ENCODE assay signal across 11 cellular contexts in the genomic region with DNA sequence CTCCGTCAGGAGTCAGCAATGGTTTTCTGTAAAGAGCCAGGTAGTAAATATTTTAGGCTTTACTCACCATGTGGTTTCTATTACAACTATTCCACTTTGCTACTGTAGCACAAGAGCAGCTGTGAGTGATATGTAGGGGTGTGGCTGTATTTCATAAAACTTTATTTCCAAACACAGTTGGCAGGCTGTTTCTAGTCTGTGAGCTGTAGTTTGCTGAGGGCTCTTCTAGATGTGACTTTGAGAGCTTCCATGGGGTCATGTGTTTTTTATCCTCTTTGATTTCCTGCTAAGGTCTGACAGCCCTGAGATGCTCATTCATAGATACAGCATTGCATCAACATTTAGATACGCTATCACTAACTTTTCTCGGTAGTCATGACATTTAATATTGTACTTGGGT.
A peak's percentile ranks its signal among the peaks of the same experiment; 100 is the strongest.
DNase-seq lines count a peak whose midpoint lies in the region; ATAC-seq and TF ChIP-seq lines count a peak whose summit lies in the region.
"Had no signal": no experiment of that assay in that cellular context is flagged by ENCODE, and none has a peak within 500 bp of the region (broad histone marks: within the 10 kb centered on the region; RNA-seq: fewer than 3 reads in every experiment).

No MANE protein-coding gene starts in this region.

- TF ChIP-seq CTCF in BE2C (IDR thresholded peaks at IDR 0.05; ENCODE audit: low read depth, low read length) (no peak), brain microvascular endothelial cell (IDR thresholded peaks at IDR 0.05; ENCODE audit: low read depth, low read length, missing control alignments) (no peak), lower lobe of right lung (IDR thresholded peaks at IDR 0.05) (no peak)

- H3K9me3 ChIP-seq in BE2C (no peaks in the 10 kb centered on the region), HUES48 (ENCODE audit: control insufficient read depth, insufficient read depth, low read length) (no peaks in the 10 kb centered on the region), lower lobe of right lung (no peaks in the 10 kb centered on the region)

- no peak overlapping the region for H3K9ac ChIP-seq in HUES48 (ENCODE audit: low read depth, low read length)

- H3K27me3 ChIP-seq in BE2C (no peaks in the 10 kb centered on the region), HUES48 (ENCODE audit: control insufficient read depth, insufficient read depth, low read length) (no peaks in the 10 kb centered on the region), brain microvascular endothelial cell (replicated peaks) (no peaks in the 10 kb centered on the region), lower lobe of right lung (ENCODE audit: low read depth) (no peaks in the 10 kb centered on the region)

- ATAC-seq in lower lobe of right lung = peak; percentile 72 to 81
- ATAC-seq in Right ventricle myocardium superior (ENCODE audit: poor library complexity) = no peak
- ATAC-seq in HG02970 (IDR thresholded peaks at IDR 0.05; ENCODE audit: low FRiP score, unreplicated experiment) = no peak
- ATAC-seq: natural killer cell had no signal

- H3K27ac ChIP-seq in HUES48 (ENCODE audit: low read depth, low read length) = peak overlapping the region; percentile 46
- H3K27ac ChIP-seq in brain microvascular endothelial cell = no peak overlapping the region
- H3K27ac ChIP-seq in lower lobe of right lung = no peak overlapping the region

- in situ Hi-C loops in brain microvascular endothelial cell (cut with HindIII; ENCODE audit: low pct_ligation_motif_present, low sequenced_read_pairs) = no loop called here

- H3K4me3 ChIP-seq in BE2C (ENCODE audit: low read depth, low read length) = peak overlapping the region; percentile 10; the same call in 1 of the 2 replicates
- no peak overlapping the region for H3K4me3 ChIP-seq in HUES48 (ENCODE audit: low read depth, low read length)
- no peak overlapping the region for H3K4me3 ChIP-seq in brain microvascular endothelial cell (ENCODE audit: low read depth, low read length)
- H3K4me3 ChIP-seq in lower lobe of right lung = no peak overlapping the region

- DNase-seq in BE2C = peak; percentile 38
- DNase-seq in brain microvascular endothelial cell = peak; percentile 37
- DNase-seq in lower lobe of right lung = no peak
- no peak for DNase-seq in AG08396 (ENCODE audit: low spot score)
- no peak for DNase-seq in NCI-H2081 (lab: John Stamatoyannopoulos, UW)
- no peak for DNase-seq in Right ventricle myocardium superior
- DNase-seq: CD4-positive, alpha-beta T cell; hippocampal formation; natural killer cell had no signal

- no peaks in the 10 kb centered on the region for H3K36me3 ChIP-seq in BE2C
- no peaks in the 10 kb centered on the region for H3K36me3 ChIP-seq in HUES48 (ENCODE audit: control insufficient read depth, insufficient read depth, low read length)
- no peaks in the 10 kb centered on the region for H3K36me3 ChIP-seq in brain microvascular endothelial cell (replicated peaks)
- H3K36me3 ChIP-seq in lower lobe of right lung = no peaks in the 10 kb centered on the region

- intact Hi-C loops in lower lobe of right lung (cut with DNase I) = no loop called here
- intact Hi-C loops in Right ventricle myocardium superior (cut with DNase I) = no loop called here

- H3K4me1 ChIP-seq in BE2C (peaks cover 16% of the 10 kb centered on the region), HUES48 (ENCODE audit: control insufficient read depth, insufficient read depth, low read length) (peaks cover 21% of the 10 kb centered on the region; the same call in 1 of the 2 replicates), lower lobe of right lung (no peaks in the 10 kb centered on the region)

Comparison
In these comparisons a context has a peak if more than half of its experiments do, and no peak if none do; other contexts are left out.
1. DNase-seq: peak in BE2C (single experiment) and brain microvascular endothelial cell (single experiment); none in lower lobe of right lung (single experiment), AG08396 (single experiment), NCI-H2081 (0 of 2) and Right ventricle myocardium superior (single experiment).
2. ATAC-seq: peak in lower lobe of right lung (2 of 2); none in Right ventricle myocardium superior (single experiment) and HG02970 (single experiment).